8 cellular contexts compared by ENCODE assay signal in genomic region chr5:66143473-66144073, GRCh38. TPM values are rescaled to one million over a fixed set of nuclear protein-coding genes. Genes with fewer than 3 reads are reported as not detected.
DNase-seq lines count a peak whose midpoint lies in the region; ATAC-seq and TF ChIP-seq lines count a peak whose summit lies in the region.

No MANE protein-coding gene starts in this region.

- H3K4me1 ChIP-seq in mucosa of stomach (ENCODE audit: control insufficient read depth, insufficient read depth, low read length), result peaks cover 6% of the 10 kb centered on the region

- H3K36me3 ChIP-seq in mucosa of stomach (ENCODE audit: control insufficient read depth, insufficient read depth, low read length), result no peaks in the 10 kb centered on the region

- H3K4me3 ChIP-seq in GM12864 (ENCODE audit: low read depth, low read length), result peak overlapping the region; percentile 86
- peak overlapping the region; percentile 85 for H3K4me3 ChIP-seq in coronary artery
- H3K4me3 ChIP-seq in mucosa of stomach (ENCODE audit: low read length), result peak overlapping the region; percentile 62

- no peaks in the 10 kb centered on the region for H3K9me3 ChIP-seq in mucosa of stomach (ENCODE audit: control insufficient read depth, low read length)

- TF ChIP-seq CTCF in GM12864 (IDR thresholded peaks at IDR 0.05; ENCODE audit: low read depth, low read length, missing control alignments) (no peak), coronary artery (IDR thresholded peaks at IDR 0.05) (no peak)

- peak overlapping the region; percentile 88 for H3K9ac ChIP-seq in mucosa of stomach (ENCODE audit: low read length)

- H3K27ac ChIP-seq in coronary artery, result peak overlapping the region; percentile 98 to 99

- DNase-seq in GM12864 (ENCODE audit: low read depth), result no peak
- peak; percentile 31 for DNase-seq in NCI-H146 treated with DMSO at 0.1 percent for 48 hours (lab: John Stamatoyannopoulos, UW; ENCODE audit: unreplicated experiment)
- no peak for DNase-seq in coronary artery (ENCODE audit: low spot score)
- DNase-seq in effector CD8-positive, alpha-beta T cell (lab: John Stamatoyannopoulos, UW), result no peak
- DNase-seq in NOMO-1 (lab: John Stamatoyannopoulos, UW; ENCODE audit: unreplicated experiment in 2 of 2), result no peak
- no peak for DNase-seq in dermis blood vessel endothelial cell

- peak; percentile 34 for ATAC-seq in GM21825 (IDR thresholded peaks at IDR 0.05; ENCODE audit: unreplicated experiment)

- H3K27me3 ChIP-seq in mucosa of stomach (ENCODE audit: control insufficient read depth, insufficient read depth, low read length), result no peaks in the 10 kb centered on the region

RNA-seq across cellular contexts. Expression of gene SREK1, which starts 0.5 kb away (rescaled TPM):
- total RNA-seq in dermis blood vessel endothelial cell, result 55.8 and 83.4 TPM in 2 replicates
